In genomic region chr6:37822851-37823682, GRCh38 we compare ENCODE assay signal across 9 cellular contexts. TPM values are rescaled to one million over a fixed set of nuclear protein-coding genes. Genes with fewer than 3 reads are reported as not detected.
DNase-seq lines count a peak whose midpoint lies in the region; ATAC-seq and TF ChIP-seq lines count a peak whose summit lies in the region.
"Had no signal": no experiment of that assay in that cellular context is flagged by ENCODE, and none has a peak within 500 bp of the region (broad histone marks: within the 10 kb centered on the region; RNA-seq: fewer than 3 reads in every experiment).

No MANE protein-coding gene starts in this region.

- peak; percentile 37 for DNase-seq in activated naive CD4-positive, alpha-beta T cell treated with Interleukin-2 at 50 U/mL for 16 hours
- DNase-seq in activated naive CD4-positive, alpha-beta T cell (lab: John Stamatoyannopoulos, UW): no peak
- DNase-seq in body of pancreas (peak in 2 of 4 donors; percentile 22 to 29), mucosa of descending colon (peak; percentile 60 to 98 (median 75)), testis (peak; percentile 30), SKM-1 treated with dmso at 0.1 percent for 144 hours (lab: John Stamatoyannopoulos, UW; ENCODE audit: unreplicated experiment) (no peak), NCI-H187 treated with DMSO at 0.1 percent for 48 hours (lab: John Stamatoyannopoulos, UW) (no peak)
- DNase-seq: DMS153 had no signal

- ATAC-seq in body of pancreas (no peak), mucosa of descending colon (peak; percentile 60), GM18520 (IDR thresholded peaks at IDR 0.05; ENCODE audit: unreplicated experiment) (no peak)

- H3K9me3 ChIP-seq in body of pancreas (no peaks in the 10 kb centered on the region), mucosa of descending colon (no peaks in the 10 kb centered on the region), testis (no peaks in the 10 kb centered on the region)

- 32 to 47% methylated on average over 8 to 12 of the region's 12 CpGs for WGBS in body of pancreas, 2 donors
- WGBS in testis, 2 donors: 44 to 49% methylated on average over 12 of the region's 12 CpGs

- H3K4me1 ChIP-seq in body of pancreas (peaks cover 58% of the 10 kb centered on the region), mucosa of descending colon (ENCODE audit: low read depth) (peaks cover 54% of the 10 kb centered on the region), testis (peaks cover 35% of the 10 kb centered on the region)

- TF ChIP-seq CTCF in body of pancreas (IDR thresholded peaks at IDR 0.05) (no peak), mucosa of descending colon (IDR thresholded peaks at IDR 0.05) (no peak), testis (IDR thresholded peaks at IDR 0.05) (no peak)

- intact Hi-C loops in body of pancreas (cut with DNase I) (no loop called here), mucosa of descending colon (cut with DNase I, micrococcal nuclease) (no loop called here), testis (cut with DNase I; ENCODE audit: low total_unique reads) (no loop called here)

- H3K4me3 ChIP-seq in body of pancreas (no peak overlapping the region), mucosa of descending colon (no peak overlapping the region), testis (no peak overlapping the region)

- H3K36me3 ChIP-seq in body of pancreas (replicated peaks in 1 of 2; ENCODE audit: insufficient read depth in 1 of 2, low read depth in 2 of 2): no peaks in the 10 kb centered on the region
- no peaks in the 10 kb centered on the region for H3K36me3 ChIP-seq in mucosa of descending colon (ENCODE audit: low read depth)
- H3K36me3 ChIP-seq in testis (ENCODE audit: low read depth, missing control alignments): no peaks in the 10 kb centered on the region

- TF ChIP-seq POLR2A in body of pancreas (IDR thresholded peaks at IDR 0.05) (no peak), testis (IDR thresholded peaks at IDR 0.05) (no peak)

- H3K27me3 ChIP-seq in body of pancreas: no peaks in the 10 kb centered on the region
- H3K27me3 ChIP-seq in testis: no peaks in the 10 kb centered on the region

- H3K27ac ChIP-seq in body of pancreas (peak overlapping the region in 3 of 4 donors; percentile 2 to 31 (median 17)), testis (no peak overlapping the region)

RNA-seq across cellular contexts. Expression of gene ZFAND3, which starts 3.5 kb away (rescaled TPM):
- total RNA-seq in body of pancreas (10 to 100 TPM; 20.8 to 27.0 TPM), mucosa of descending colon (10 to 100 TPM; 63.9 to 84.0 (median 82.2) TPM), testis (100 to 1,000 TPM; 104 to 109 TPM)
- 329 TPM for polyA plus RNA-seq in testis (ENCODE audit: insufficient read depth, low read depth, low replicate concordance)

Comparison
In these comparisons a context has a peak if more than half of its experiments do, and no peak if none do; other contexts are left out.
1. DNase-seq: peak in activated naive CD4-positive, alpha-beta T cell treated with Interleukin-2 at 50 U/mL for 16 hours (single experiment), mucosa of descending colon (3 of 3) and testis (single experiment); none in activated naive CD4-positive, alpha-beta T cell (0 of 4), SKM-1 treated with dmso at 0.1 percent for 144 hours (single experiment) and NCI-H187 treated with DMSO at 0.1 percent for 48 hours (single experiment).
2. H3K27ac ChIP-seq: peak in body of pancreas (3 of 4); none in testis (0 of 2).